ENCODE assay signal across 16 cellular contexts in the genomic region with DNA sequence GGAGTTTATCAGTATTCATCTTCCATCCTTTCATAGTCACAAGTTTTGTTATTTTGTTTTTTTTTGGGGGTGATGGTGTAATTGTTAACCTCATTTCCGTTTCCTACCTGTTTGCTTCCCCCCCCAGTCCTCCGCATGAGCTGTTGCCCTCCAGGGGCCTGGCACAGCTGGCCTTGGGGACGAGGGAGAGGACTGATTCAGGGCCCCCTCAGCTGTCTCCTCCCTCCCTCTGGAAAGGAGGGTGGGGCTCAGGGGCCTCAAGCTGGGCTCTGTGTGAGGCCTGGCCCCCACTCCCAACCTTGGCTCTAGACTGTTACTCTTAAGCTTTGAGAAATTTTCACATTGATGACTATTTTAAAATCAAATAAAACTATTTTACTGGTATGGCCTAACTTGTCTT. TPM values are rescaled to one million over a fixed set of nuclear protein-coding genes. Genes with fewer than 3 reads are reported as not detected.
DNase-seq lines count a peak whose midpoint lies in the region; ATAC-seq, FAIRE-seq and TF ChIP-seq lines count a peak whose summit lies in the region.
"Had no signal": no experiment of that assay in that cellular context is flagged by ENCODE, and none has a peak within 500 bp of the region (broad histone marks: within the 10 kb centered on the region; RNA-seq: fewer than 3 reads in every experiment).

No MANE protein-coding gene starts in this region.

- H3K27me3 ChIP-seq in HepG2 (ENCODE audit: control insufficient read depth in 1 of 2, insufficient read depth in 2 of 2, low read length in 2 of 2) (peaks cover 3 to 7% of the 10 kb centered on the region in 2 experiments; a peak in 4 of 5 replicates), right lobe of liver (no peaks in the 10 kb centered on the region)
- H3K27me3 ChIP-seq: colonic mucosa, testis had no signal

- H3K27ac Mint-ChIP-seq in central memory CD8-positive, alpha-beta T cell (ENCODE audit: low read depth), result peak overlapping the region; percentile 71
- H3K27ac Mint-ChIP-seq: activated naive CD4-positive, alpha-beta T cell treated with anti-CD3 and anti-CD28 coated beads, Interleukin-2, amount 10 ng/mL, durations not matched to agents 7 days and 5 days had no signal

- TF ChIP-seq RAD21 in HepG2 (CRISPR knock-in tag; IDR thresholded peaks at IDR 0.05), result no peak

- POLR2A ChIA-PET in HepG2 (lab: Yijun Ruan, JAX), result interaction anchor here (1.3 to 2.7 kb wide), 8 partner anchors 10 to 137 kb away, joined by 3 to 18 read pairs (median 8); a partner anchor contains a TSS

- H3K79me2 ChIP-seq in HepG2 (ENCODE audit: insufficient read depth, low read length), result no peaks in the 10 kb centered on the region

- H3K9ac ChIP-seq in HepG2 (ENCODE audit: insufficient read depth, low read depth, low read length), result no peak overlapping the region

- TF ChIP-seq POLR2A in HepG2 (IDR thresholded peaks at IDR 0.05; ENCODE audit: insufficient read depth in 1 of 2, low read depth in 2 of 2, low read length in 2 of 2), result no peak
- no peak for TF ChIP-seq POLR2A in right lobe of liver (IDR thresholded peaks at IDR 0.05)

- no peak overlapping the region for H3K4me2 ChIP-seq in HepG2 (ENCODE audit: low read depth, low read length)

- H3K36me3 ChIP-seq in HepG2 (replicated peaks in 1 of 2; ENCODE audit: control insufficient read depth in 1 of 2, insufficient read depth in 2 of 2, low read length in 2 of 2) (peaks cover 27 to 35% of the 10 kb centered on the region in 2 experiments; a peak in 4 of 5 replicates), right lobe of liver (peaks cover 0 to 28% (median 8%) of the 10 kb centered on the region in 4 donors)
- H3K36me3 ChIP-seq: colonic mucosa had no signal

- peaks cover 16% of the 10 kb centered on the region for H3K36me3 Mint-ChIP-seq in central memory CD8-positive, alpha-beta T cell (ENCODE audit: insufficient read depth)

- no peak overlapping the region for H3K27ac ChIP-seq in HepG2 (ENCODE audit: extremely low read length, insufficient read depth, low read length)
- H3K27ac ChIP-seq in right lobe of liver, result no peak overlapping the region
- peak overlapping the region; percentile 23 for H3K27ac ChIP-seq in substantia nigra (ENCODE audit: low read depth, low read length, poor library complexity, severe bottlenecking)
- H3K27ac ChIP-seq: colonic mucosa, left ventricle myocardium inferior, testis had no signal

- CTCF ChIA-PET in HepG2 (lab: Yijun Ruan, JAX; ENCODE audit: low intra/inter-chr PET ratio, low total read pairs), result interaction anchor here (0.9 to 3.0 kb wide), 4 partner anchors 10 to 120 kb away, joined by 3 to 39 read pairs (median 4); a partner anchor contains a TSS

- no peak for ATAC-seq in HepG2
- no peak for ATAC-seq in right lobe of liver
- ATAC-seq in central memory CD8-positive, alpha-beta T cell (replicated peaks; ENCODE audit: extremely low read depth, poor library complexity, severe bottlenecking), result peak; percentile 4
- no peak for ATAC-seq in GM19328 (IDR thresholded peaks at IDR 0.05; ENCODE audit: unreplicated experiment)

- H3K4me1 ChIP-seq in HepG2 (ENCODE audit: insufficient read depth, low read length) (peaks cover 47% of the 10 kb centered on the region), right lobe of liver (peaks cover 0 to 14% (median 2%) of the 10 kb centered on the region in 4 donors)
- H3K4me1 ChIP-seq: colonic mucosa had no signal

- no peak overlapping the region for H2AFZ ChIP-seq in HepG2 (ENCODE audit: low read length)

- TF ChIP-seq EP300 in HepG2 (IDR thresholded peaks at IDR 0.05; ENCODE audit: low read depth in 2 of 2, low read length in 2 of 2) (no peak), HepG2 (CRISPR knock-in tag; IDR thresholded peaks at IDR 0.05; ENCODE audit: borderline replicate concordance) (no peak)

- BruUV-seq in HepG2 (replicated peaks; lab: Mats Ljungman, UMichigan), result no TSS peak

- peaks cover 22% of the 10 kb centered on the region for H3K27me3 Mint-ChIP-seq in central memory CD8-positive, alpha-beta T cell

- H4K20me1 ChIP-seq in HepG2 (ENCODE audit: insufficient read depth, low read length), result no peaks in the 10 kb centered on the region; the same call in 1 of the 2 replicates

- 99% methylated on average over 3 of the region's 3 CpGs for WGBS in HepG2 (ENCODE audit: low lambda C conversion rate)
- WGBS in right lobe of liver (ENCODE audit: insufficient coverage, low coverage, low lambda C conversion rate, missing lambda C conversion rate), result 93% methylated on average over 3 of the region's 3 CpGs

- H3K9me3 ChIP-seq in HepG2 (ENCODE audit: low read length), result no peaks in the 10 kb centered on the region
- no peaks in the 10 kb centered on the region for H3K9me3 ChIP-seq in right lobe of liver
- H3K9me3 ChIP-seq: colonic mucosa, HAP-1, heart right ventricle, left ventricle myocardium inferior, mucosa of descending colon, testis had no signal

- H3K9me3 Mint-ChIP-seq in central memory CD8-positive, alpha-beta T cell, result no peaks in the 10 kb centered on the region
- H3K9me3 Mint-ChIP-seq: activated naive CD4-positive, alpha-beta T cell treated with anti-CD3 and anti-CD28 coated beads, Interleukin-2, amount 10 ng/mL, durations not matched to agents 7 days and 5 days had no signal

- DNase-seq in HepG2 (ENCODE audit: low spot score) (no peak), right lobe of liver (no peak), substantia nigra (lab: John Stamatoyannopoulos, UW) (no peak), NCI-H345 treated with DMSO at 0.1 percent for 48 hours (lab: John Stamatoyannopoulos, UW; ENCODE audit: unreplicated experiment) (no peak)
- DNase-seq in central memory CD8-positive, alpha-beta T cell (ENCODE audit: low spot score in 2 of 2), result no peak
- DNase-seq: GF-D8, NCI-H2107 had no signal

- FAIRE-seq in HepG2 (lab: Jason Lieb, UNC), result no peak

- no peak for TF ChIP-seq CTCF in HepG2 (CRISPR knock-in tag; IDR thresholded peaks at IDR 0.05)
- TF ChIP-seq CTCF in right lobe of liver (IDR thresholded peaks at IDR 0.05), result no peak

- in situ Hi-C loops in HepG2 (cut with HindIII; ENCODE audit: extremely low pct_ligation_motif_present, low pct_unique_long_range_greater_than_20kb), result no loop called here

- H3K4me3 ChIP-seq in HepG2 (replicated peaks in 1 of 3; ENCODE audit: insufficient read depth in 1 of 3, low read depth in 2 of 3, low read length in 3 of 3), result no peak overlapping the region
- no peak overlapping the region for H3K4me3 ChIP-seq in right lobe of liver
- H3K4me3 ChIP-seq: colonic mucosa, HAP-1, heart right ventricle, left ventricle myocardium inferior, mucosa of descending colon, testis had no signal

- peaks cover 26% of the 10 kb centered on the region for H3K4me1 Mint-ChIP-seq in central memory CD8-positive, alpha-beta T cell

- H3K4me3 Mint-ChIP-seq in central memory CD8-positive, alpha-beta T cell, result no peak overlapping the region
- H3K4me3 Mint-ChIP-seq: activated naive CD4-positive, alpha-beta T cell treated with anti-CD3 and anti-CD28 coated beads, Interleukin-2, amount 10 ng/mL, durations not matched to agents 7 days and 5 days; CD14-positive monocyte had no signal

- intact Hi-C loops in HepG2 (cut with micrococcal nuclease; ENCODE audit: unreplicated experiment) (loop anchor here (1.0 to 5.0 kb wide), 3 partner anchors 52 to 244 kb away; no protein-coding TSS in a partner anchor), right lobe of liver (cut with DNase I) (loop anchor here (5.0 kb wide), 1 partner anchor 54 kb away; no protein-coding TSS in a partner anchor)

RNA-seq across cellular contexts. Expression of a gene that starts 4.0 kb away (rescaled TPM):
- total RNA-seq in HepG2 (2016; rRNA removed; fragmentation: Illumina TruSeq; extraction: Trizol) (0.11 and 0.17 TPM in 2 replicates), right lobe of liver (under 1 TPM in 5 of 6 experiments, not detected in 1; 0.12 to 0.43 (median 0.26) TPM)
- total RNA-seq in HepG2 (2016; cell fraction: cytosol; rRNA removed; fragmentation: Illumina TruSeq; extraction: Trizol; ENCODE audit: low read depth), result 0.20 TPM in 1 of 2 replicates, not detected in the other
- total RNA-seq in HepG2 (2016; cell fraction: insoluble cytoplasmic fraction; rRNA removed; fragmentation: Illumina TruSeq; extraction: Trizol), result 0.16 and 0.22 TPM in 2 replicates
- total RNA-seq in HepG2 (2016; cell fraction: membrane; rRNA removed; fragmentation: Illumina TruSeq; extraction: Trizol), result 0.25 and 0.45 TPM in 2 replicates
- 0.28 TPM in 1 of 2 replicates, not detected in the other for total RNA-seq in HepG2 (2016; cell fraction: nucleus; rRNA removed; fragmentation: Illumina TruSeq; extraction: Trizol)
- 0.08 and 0.12 TPM in 2 replicates for polyA plus RNA-seq in HepG2 (2011; rRNA removed)
- polyA plus RNA-seq in HepG2 (2011; cell fraction: cytosol; rRNA removed), result 0.05 and 0.11 TPM in 2 replicates
- polyA plus RNA-seq in HepG2 (2011; cell fraction: nucleus; rRNA removed), result 0.28 and 0.39 TPM in 2 replicates
- 0.12 and 0.17 TPM in 2 replicates for polyA plus RNA-seq in HepG2 (2012)
- polyA plus RNA-seq in HepG2 (2016; cell fraction: cytosol; fragmentation: Illumina TruSeq; extraction: Trizol; ENCODE audit: low read depth), result 0.10 and 0.14 TPM in 2 replicates
- 0.19 and 0.41 TPM in 2 replicates for polyA plus RNA-seq in HepG2 (2016; cell fraction: insoluble cytoplasmic fraction; fragmentation: Illumina TruSeq; extraction: Trizol; ENCODE audit: low read depth)
- 0.17 and 0.19 TPM in 2 replicates for polyA plus RNA-seq in HepG2 (2016; cell fraction: membrane; fragmentation: Illumina TruSeq; extraction: Trizol; ENCODE audit: low read depth)
- not detected in 2 replicates for polyA plus RNA-seq in HepG2 (2016; cell fraction: nucleus; fragmentation: Illumina TruSeq; extraction: Trizol; ENCODE audit: insufficient read depth, low read depth)
- 0.06 and 0.09 TPM in 2 replicates for polyA minus RNA-seq in HepG2 (2011; rRNA and poly(A)+ RNA removed; ENCODE audit: low replicate concordance)
- not detected in 2 replicates for polyA minus RNA-seq in HepG2 (2011; cell fraction: cytosol; rRNA and poly(A)+ RNA removed)
- polyA minus RNA-seq in HepG2 (2011; cell fraction: nucleus; rRNA and poly(A)+ RNA removed), result 0.50 and 0.77 TPM in 2 replicates
- polyA plus RNA-seq: CD14-positive monocyte had no signal

RNA-seq across cellular contexts. Expression of a gene that starts 10.6 kb away (rescaled TPM):
- total RNA-seq in HepG2 (2016; rRNA removed; fragmentation: Illumina TruSeq; extraction: Trizol), result 51.2 and 107 TPM in 2 replicates
- total RNA-seq in HepG2 (2016; cell fraction: cytosol; rRNA removed; fragmentation: Illumina TruSeq; extraction: Trizol; ENCODE audit: low read depth), result 19.3 and 20.8 TPM in 2 replicates
- 52.6 and 108 TPM in 2 replicates for total RNA-seq in HepG2 (2016; cell fraction: insoluble cytoplasmic fraction; rRNA removed; fragmentation: Illumina TruSeq; extraction: Trizol)
- total RNA-seq in HepG2 (2016; cell fraction: membrane; rRNA removed; fragmentation: Illumina TruSeq; extraction: Trizol), result 31.6 and 33.9 TPM in 2 replicates
- 73.3 and 83.7 TPM in 2 replicates for total RNA-seq in HepG2 (2016; cell fraction: nucleus; rRNA removed; fragmentation: Illumina TruSeq; extraction: Trizol)
- polyA plus RNA-seq in HepG2 (2011; rRNA removed), result 206 and 248 TPM in 2 replicates
- 157 and 165 TPM in 2 replicates for polyA plus RNA-seq in HepG2 (2011; cell fraction: cytosol; rRNA removed)
- polyA plus RNA-seq in HepG2 (2011; cell fraction: nucleus; rRNA removed), result 258 and 264 TPM in 2 replicates
- polyA plus RNA-seq in HepG2 (2012), result 74.4 and 84.6 TPM in 2 replicates
- 20.5 and 25.2 TPM in 2 replicates for polyA plus RNA-seq in HepG2 (2016; cell fraction: cytosol; fragmentation: Illumina TruSeq; extraction: Trizol; ENCODE audit: low read depth)
- 66.6 and 70.3 TPM in 2 replicates for polyA plus RNA-seq in HepG2 (2016; cell fraction: insoluble cytoplasmic fraction; fragmentation: Illumina TruSeq; extraction: Trizol; ENCODE audit: low read depth)
- polyA plus RNA-seq in HepG2 (2016; cell fraction: membrane; fragmentation: Illumina TruSeq; extraction: Trizol; ENCODE audit: low read depth), result 36.5 and 37.7 TPM in 2 replicates
- polyA plus RNA-seq in HepG2 (2016; cell fraction: nucleus; fragmentation: Illumina TruSeq; extraction: Trizol; ENCODE audit: insufficient read depth, low read depth), result 171 and 181 TPM in 2 replicates
- 223 and 558 TPM in 2 replicates for polyA minus RNA-seq in HepG2 (2011; rRNA and poly(A)+ RNA removed; ENCODE audit: low replicate concordance)
- polyA minus RNA-seq in HepG2 (2011; cell fraction: cytosol; rRNA and poly(A)+ RNA removed), result 65.6 and 67.3 TPM in 2 replicates
- 65.1 and 74.2 TPM in 2 replicates for polyA minus RNA-seq in HepG2 (2011; cell fraction: nucleus; rRNA and poly(A)+ RNA removed)
- total RNA-seq in right lobe of liver, result 10 to 100 TPM; 58.9 to 70.0 (median 62.7) TPM

RNA-seq across cellular contexts. Expression of a gene that starts 10.7 kb away (rescaled TPM):
- total RNA-seq in HepG2 (2016; rRNA removed; fragmentation: Illumina TruSeq; extraction: Trizol) (72.2 and 75.6 TPM in 2 replicates), right lobe of liver (10 to 100 TPM; 12.2 to 17.7 (median 14.1) TPM)
- total RNA-seq in HepG2 (2016; cell fraction: cytosol; rRNA removed; fragmentation: Illumina TruSeq; extraction: Trizol; ENCODE audit: low read depth), result 19.4 and 24.1 TPM in 2 replicates
- 70.2 and 74.8 TPM in 2 replicates for total RNA-seq in HepG2 (2016; cell fraction: insoluble cytoplasmic fraction; rRNA removed; fragmentation: Illumina TruSeq; extraction: Trizol)
- 23.7 and 25.3 TPM in 2 replicates for total RNA-seq in HepG2 (2016; cell fraction: membrane; rRNA removed; fragmentation: Illumina TruSeq; extraction: Trizol)
- total RNA-seq in HepG2 (2016; cell fraction: nucleus; rRNA removed; fragmentation: Illumina TruSeq; extraction: Trizol), result 59.4 and 67.1 TPM in 2 replicates
- polyA plus RNA-seq in HepG2 (2011; rRNA removed), result 55.2 and 62.6 TPM in 2 replicates
- polyA plus RNA-seq in HepG2 (2011; cell fraction: cytosol; rRNA removed), result 38.9 and 45.7 TPM in 2 replicates
- polyA plus RNA-seq in HepG2 (2011; cell fraction: nucleus; rRNA removed), result 96.3 and 102 TPM in 2 replicates
- 50.7 and 62.3 TPM in 2 replicates for polyA plus RNA-seq in HepG2 (2012)
- polyA plus RNA-seq in HepG2 (2016; cell fraction: cytosol; fragmentation: Illumina TruSeq; extraction: Trizol; ENCODE audit: low read depth), result 7.2 and 7.7 TPM in 2 replicates
- 58.7 and 61.6 TPM in 2 replicates for polyA plus RNA-seq in HepG2 (2016; cell fraction: insoluble cytoplasmic fraction; fragmentation: Illumina TruSeq; extraction: Trizol; ENCODE audit: low read depth)
- 9.7 and 11.7 TPM in 2 replicates for polyA plus RNA-seq in HepG2 (2016; cell fraction: membrane; fragmentation: Illumina TruSeq; extraction: Trizol; ENCODE audit: low read depth)
- polyA plus RNA-seq in HepG2 (2016; cell fraction: nucleus; fragmentation: Illumina TruSeq; extraction: Trizol; ENCODE audit: insufficient read depth, low read depth), result 97.9 and 104 TPM in 2 replicates
- 40.9 and 99.4 TPM in 2 replicates for polyA minus RNA-seq in HepG2 (2011; rRNA and poly(A)+ RNA removed; ENCODE audit: low replicate concordance)
- 17.0 and 20.2 TPM in 2 replicates for polyA minus RNA-seq in HepG2 (2011; cell fraction: cytosol; rRNA and poly(A)+ RNA removed)
- 41.5 and 42.6 TPM in 2 replicates for polyA minus RNA-seq in HepG2 (2011; cell fraction: nucleus; rRNA and poly(A)+ RNA removed)

RNA-seq across cellular contexts. Expression of a gene that starts 28.8 kb away (rescaled TPM):
- total RNA-seq in HepG2 (2016; rRNA removed; fragmentation: Illumina TruSeq; extraction: Trizol), result 10.2 and 15.7 TPM in 2 replicates
- 6.4 and 7.2 TPM in 2 replicates for total RNA-seq in HepG2 (2016; cell fraction: cytosol; rRNA removed; fragmentation: Illumina TruSeq; extraction: Trizol; ENCODE audit: low read depth)
- 12.5 and 16.8 TPM in 2 replicates for total RNA-seq in HepG2 (2016; cell fraction: insoluble cytoplasmic fraction; rRNA removed; fragmentation: Illumina TruSeq; extraction: Trizol)
- 7.9 and 8.5 TPM in 2 replicates for total RNA-seq in HepG2 (2016; cell fraction: membrane; rRNA removed; fragmentation: Illumina TruSeq; extraction: Trizol)
- total RNA-seq in HepG2 (2016; cell fraction: nucleus; rRNA removed; fragmentation: Illumina TruSeq; extraction: Trizol), result 22.6 and 23.5 TPM in 2 replicates
- polyA plus RNA-seq in HepG2 (2011; rRNA removed), result 41.6 and 48.3 TPM in 2 replicates
- 19.2 and 22.0 TPM in 2 replicates for polyA plus RNA-seq in HepG2 (2011; cell fraction: cytosol; rRNA removed)
- 220 TPM in 2 replicates for polyA plus RNA-seq in HepG2 (2011; cell fraction: nucleus; rRNA removed)
- polyA plus RNA-seq in HepG2 (2012), result 27.3 and 28.6 TPM in 2 replicates
- 2.1 and 2.3 TPM in 2 replicates for polyA plus RNA-seq in HepG2 (2016; cell fraction: cytosol; fragmentation: Illumina TruSeq; extraction: Trizol; ENCODE audit: low read depth)
- polyA plus RNA-seq in HepG2 (2016; cell fraction: insoluble cytoplasmic fraction; fragmentation: Illumina TruSeq; extraction: Trizol; ENCODE audit: low read depth), result 13.6 and 18.5 TPM in 2 replicates
- 6.4 and 6.8 TPM in 2 replicates for polyA plus RNA-seq in HepG2 (2016; cell fraction: membrane; fragmentation: Illumina TruSeq; extraction: Trizol; ENCODE audit: low read depth)
- polyA plus RNA-seq in HepG2 (2016; cell fraction: nucleus; fragmentation: Illumina TruSeq; extraction: Trizol; ENCODE audit: insufficient read depth, low read depth), result 89.6 and 90.5 TPM in 2 replicates
- 17.3 and 27.1 TPM in 2 replicates for polyA minus RNA-seq in HepG2 (2011; rRNA and poly(A)+ RNA removed; ENCODE audit: low replicate concordance)
- polyA minus RNA-seq in HepG2 (2011; cell fraction: cytosol; rRNA and poly(A)+ RNA removed), result 9.3 and 9.7 TPM in 2 replicates
- polyA minus RNA-seq in HepG2 (2011; cell fraction: nucleus; rRNA and poly(A)+ RNA removed), result 38.8 and 46.0 TPM in 2 replicates
- 10 to 100 TPM in 5 of 6 experiments, 1 to 10 TPM in 1; 9.2 to 16.0 (median 12.9) TPM for total RNA-seq in right lobe of liver

RNA-seq across cellular contexts. Expression of a gene that starts 50.8 kb away (rescaled TPM):
- 0.74 and 1.2 TPM in 2 replicates for total RNA-seq in HepG2 (2016; rRNA removed; fragmentation: Illumina TruSeq; extraction: Trizol)
- 0.62 and 0.81 TPM in 2 replicates for total RNA-seq in HepG2 (2016; cell fraction: cytosol; rRNA removed; fragmentation: Illumina TruSeq; extraction: Trizol; ENCODE audit: low read depth)
- 1.1 and 1.4 TPM in 2 replicates for total RNA-seq in HepG2 (2016; cell fraction: insoluble cytoplasmic fraction; rRNA removed; fragmentation: Illumina TruSeq; extraction: Trizol)
- total RNA-seq in HepG2 (2016; cell fraction: membrane; rRNA removed; fragmentation: Illumina TruSeq; extraction: Trizol), result 0.71 and 1.7 TPM in 2 replicates
- 0.81 TPM in 2 replicates for total RNA-seq in HepG2 (2016; cell fraction: nucleus; rRNA removed; fragmentation: Illumina TruSeq; extraction: Trizol)
- polyA plus RNA-seq in HepG2 (2011; rRNA removed), result 3.8 and 5.9 TPM in 2 replicates
- 5.4 and 6.3 TPM in 2 replicates for polyA plus RNA-seq in HepG2 (2011; cell fraction: cytosol; rRNA removed)
- polyA plus RNA-seq in HepG2 (2011; cell fraction: nucleus; rRNA removed), result 5.7 and 8.0 TPM in 2 replicates
- 3.9 and 4.0 TPM in 2 replicates for polyA plus RNA-seq in HepG2 (2012)
- 1.2 TPM in 2 replicates for polyA plus RNA-seq in HepG2 (2016; cell fraction: cytosol; fragmentation: Illumina TruSeq; extraction: Trizol; ENCODE audit: low read depth)
- 0.61 and 0.65 TPM in 2 replicates for polyA plus RNA-seq in HepG2 (2016; cell fraction: insoluble cytoplasmic fraction; fragmentation: Illumina TruSeq; extraction: Trizol; ENCODE audit: low read depth)
- 1.1 and 2.0 TPM in 2 replicates for polyA plus RNA-seq in HepG2 (2016; cell fraction: membrane; fragmentation: Illumina TruSeq; extraction: Trizol; ENCODE audit: low read depth)
- polyA plus RNA-seq in HepG2 (2016; cell fraction: nucleus; fragmentation: Illumina TruSeq; extraction: Trizol; ENCODE audit: insufficient read depth, low read depth), result 1.5 and 2.0 TPM in 2 replicates
- polyA minus RNA-seq in HepG2 (2011; rRNA and poly(A)+ RNA removed; ENCODE audit: low replicate concordance), result 2.9 and 10.0 TPM in 2 replicates
- 2.9 and 3.3 TPM in 2 replicates for polyA minus RNA-seq in HepG2 (2011; cell fraction: cytosol; rRNA and poly(A)+ RNA removed)
- 1.7 TPM in 2 replicates for polyA minus RNA-seq in HepG2 (2011; cell fraction: nucleus; rRNA and poly(A)+ RNA removed)
- under 1 TPM in 1 of 6 experiments, not detected in 5; 0.13 TPM for total RNA-seq in right lobe of liver
- polyA plus RNA-seq: CD14-positive monocyte had no signal
